In the genomic region with DNA sequence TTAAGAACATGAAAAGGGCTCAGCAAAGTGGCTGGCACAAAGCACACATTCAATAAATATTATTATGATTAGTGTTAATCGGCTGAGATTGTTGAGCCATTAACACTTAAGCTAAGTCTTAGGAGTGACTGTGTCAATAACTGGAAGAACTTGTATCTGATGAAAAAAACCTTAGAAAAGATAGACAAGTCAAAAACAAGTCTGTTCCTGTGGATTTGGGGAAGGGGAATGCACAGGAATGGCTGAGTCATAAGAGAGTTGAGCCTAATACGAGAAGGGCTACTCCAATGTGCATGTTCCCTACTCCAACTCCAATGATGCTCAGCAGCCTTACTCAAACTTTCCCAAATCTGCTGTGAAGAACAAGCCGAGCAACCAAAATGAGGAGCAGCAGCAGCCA, we compare ENCODE assay signal across 26 cellular contexts.
"Had no signal": no experiment of that assay in that cellular context is flagged by ENCODE, and none has a peak within 500 bp of the region (broad histone marks: within the 10 kb centered on the region; RNA-seq: fewer than 3 reads in every experiment).

No MANE protein-coding gene starts in this region.

- H3K9me3 Mint-ChIP-seq: activated B cell treated with CpG ODN at 0.5 μM for 24 hours; activated CD4-positive, alpha-beta memory T cell treated with anti-CD3 and anti-CD28 coated beads for 36 hours; activated CD4-positive, alpha-beta T cell treated with anti-CD3 and anti-CD28 coated beads, Interleukin-2, amount 10 ng/mL, durations not matched to agents 24 days and 14 days; activated naive CD4-positive, alpha-beta T cell treated with anti-CD3 and anti-CD28 coated beads for 36 hours; activated T-helper 17 cell treated with anti-CD3 and anti-CD28 coated beads, Interleukin-2, amount 50 U/mL, for 72 hours; brain; T-helper 1 cell treated with Interleukin-12 subunit alpha and Interleukin-12 subunit beta and Interleukin-4 antibody, amounts not matched to agents 30 μg/mL and 1 μg/mL, for 36 hours had no signal

- H3K4me1 ChIP-seq: Peyer's patch had no signal

- H3K27ac ChIP-seq: Peyer's patch had no signal

- H3K27me3 Mint-ChIP-seq: activated B cell treated with CpG ODN at 0.5 μM for 24 hours; activated CD4-positive, alpha-beta memory T cell treated with anti-CD3 and anti-CD28 coated beads for 36 hours; activated CD4-positive, alpha-beta T cell treated with anti-CD3 and anti-CD28 coated beads, Interleukin-2, amount 10 ng/mL, durations not matched to agents 24 days and 14 days; activated naive CD8-positive, alpha-beta T cell; activated T-helper 17 cell treated with anti-CD3 and anti-CD28 coated beads, Interleukin-2, amount 50 U/mL, for 72 hours; brain had no signal

- H3K27ac Mint-ChIP-seq: activated B cell treated with CpG ODN at 0.5 μM for 24 hours; activated CD4-positive, alpha-beta memory T cell treated with anti-CD3 and anti-CD28 coated beads for 36 hours; activated CD4-positive, alpha-beta T cell treated with anti-CD3 and anti-CD28 coated beads, Interleukin-2, amount 10 ng/mL, durations not matched to agents 24 days and 14 days; activated naive CD4-positive, alpha-beta T cell treated with anti-CD3 and anti-CD28 coated beads for 36 hours; activated naive CD8-positive, alpha-beta T cell; activated T-helper 17 cell treated with anti-CD3 and anti-CD28 coated beads, Interleukin-2, amount 50 U/mL, for 72 hours; brain; T-helper 1 cell treated with Interleukin-12 subunit alpha and Interleukin-12 subunit beta and Interleukin-4 antibody, amounts not matched to agents 30 μg/mL and 1 μg/mL, for 36 hours had no signal

- ATAC-seq: activated T-helper 17 cell treated with anti-CD3 and anti-CD28 coated beads, Interleukin-2, amount 50 U/mL, for 72 hours had no signal

- H3K36me3 ChIP-seq: Peyer's patch had no signal

- DNase-seq: activated B cell treated with CpG ODN at 0.5 μM for 24 hours; activated CD4-positive, alpha-beta memory T cell treated with anti-CD3 and anti-CD28 coated beads for 36 hours; activated CD4-positive, alpha-beta T cell treated with anti-CD3 and anti-CD28 coated beads for 1 hour; activated CD4-positive, alpha-beta T cell treated with anti-CD3 and anti-CD28 coated beads, Interleukin-2, amount 10 ng/mL, durations not matched to agents 24 days and 14 days; activated gamma-delta T cell; activated naive CD4-positive, alpha-beta T cell treated with anti-CD3 and anti-CD28 coated beads for 36 hours; activated T-cell treated with anti-CD3 and anti-CD28 coated beads for 4 hours; activated T-cell treated with anti-CD3 and anti-CD28 coated beads, Interleukin-2, amount 50 U/mL, for 48 hours; amygdala; cerebellar nuclear complex; Kasumi-1; KBM-7; NCI-H1092; NCI-H1417; NCI-H1694; NCI-H2029; NCI-H2107; NCI-H510A treated with DMSO at 0.1 percent for 48 hours; NCI-H69; Peyer's patch; SHP77 treated with DMSO at 0.1 percent for 48 hours; T-helper 9 cell had no signal

- H3K4me3 ChIP-seq: Peyer's patch had no signal

- H3K9me3 ChIP-seq: Peyer's patch had no signal

- H3K4me3 Mint-ChIP-seq: activated B cell treated with CpG ODN at 0.5 μM for 24 hours; activated CD4-positive, alpha-beta memory T cell treated with anti-CD3 and anti-CD28 coated beads for 36 hours; activated CD4-positive, alpha-beta T cell treated with anti-CD3 and anti-CD28 coated beads, Interleukin-2, amount 10 ng/mL, durations not matched to agents 24 days and 14 days; activated naive CD4-positive, alpha-beta T cell treated with anti-CD3 and anti-CD28 coated beads for 36 hours; activated naive CD8-positive, alpha-beta T cell; activated T-helper 17 cell treated with anti-CD3 and anti-CD28 coated beads, Interleukin-2, amount 50 U/mL, for 72 hours; brain; T-helper 1 cell treated with Interleukin-12 subunit alpha and Interleukin-12 subunit beta and Interleukin-4 antibody, amounts not matched to agents 30 μg/mL and 1 μg/mL, for 36 hours had no signal

- H3K36me3 Mint-ChIP-seq: activated CD4-positive, alpha-beta memory T cell treated with anti-CD3 and anti-CD28 coated beads for 36 hours; brain had no signal

- H3K27me3 ChIP-seq: Peyer's patch had no signal
